Comparison of ENCODE assay signal across 1 cellular context in genomic region chr16:70689970-70690905, GRCh38.
TF ChIP-seq lines count a peak whose summit lies in the region.

No MANE protein-coding gene starts in this region.

TF ChIP-seq in HepG2, 621 proteins besides CTCF, POLR2A, EP300 and RAD21 (continued from another document):
- TF ChIP-seq DZIP1 (CRISPR knock-in tag; IDR thresholded peaks at IDR 0.05) (no peak), ZNF597 (CRISPR knock-in tag; IDR thresholded peaks at IDR 0.05) (no peak), NCOA5 (CRISPR knock-in tag; IDR thresholded peaks at IDR 0.05) (no peak), SATB2 (CRISPR knock-in tag; IDR thresholded peaks at IDR 0.05) (no peak), ZNF788 (CRISPR knock-in tag; IDR thresholded peaks at IDR 0.05; ENCODE audit: borderline replicate concordance) (peak; percentile 18; the same call in 1 of the 2 replicates), GTF3A (CRISPR knock-in tag; conservative IDR thresholded peaks at IDR 0.05) (no peak), XRCC5 (optimal IDR thresholded peaks at IDR 0.05; ENCODE audit: low read length) (peak; percentile 1), ZNF512 (CRISPR knock-in tag; IDR thresholded peaks at IDR 0.05) (0 out of 2 replicates have a peak, but pooled peaks have one; percentile 46), MNT (IDR thresholded peaks at IDR 0.05) (no peak), ZNF75D (CRISPR knock-in tag; IDR thresholded peaks at IDR 0.05; ENCODE audit: borderline replicate concordance) (no peak), ZNF362 (CRISPR knock-in tag; IDR thresholded peaks at IDR 0.05; ENCODE audit: borderline replicate concordance) (no peak), ZNF232 (CRISPR knock-in tag; IDR thresholded peaks at IDR 0.05; ENCODE audit: borderline replicate concordance) (0 out of 2 replicates have a peak, but pooled peaks have one; percentile 17), CHD2 (IDR thresholded peaks at IDR 0.05; ENCODE audit: low read depth, low read length) (no peak), PREB (CRISPR knock-in tag; IDR thresholded peaks at IDR 0.05) (no peak), ZNF792 (CRISPR knock-in tag; IDR thresholded peaks at IDR 0.05) (no peak), GLI4 (CRISPR knock-in tag; IDR thresholded peaks at IDR 0.05; ENCODE audit: borderline replicate concordance) (no peak), BORCS8-MEF2B (CRISPR knock-in tag; IDR thresholded peaks at IDR 0.05) (0 out of 2 replicates have a peak, but pooled peaks have one; percentile 13), ZNF660 (CRISPR knock-in tag; IDR thresholded peaks at IDR 0.05; ENCODE audit: borderline replicate concordance, low read depth) (no peak)
